30 cellular contexts compared by ENCODE assay signal in the genomic region with DNA sequence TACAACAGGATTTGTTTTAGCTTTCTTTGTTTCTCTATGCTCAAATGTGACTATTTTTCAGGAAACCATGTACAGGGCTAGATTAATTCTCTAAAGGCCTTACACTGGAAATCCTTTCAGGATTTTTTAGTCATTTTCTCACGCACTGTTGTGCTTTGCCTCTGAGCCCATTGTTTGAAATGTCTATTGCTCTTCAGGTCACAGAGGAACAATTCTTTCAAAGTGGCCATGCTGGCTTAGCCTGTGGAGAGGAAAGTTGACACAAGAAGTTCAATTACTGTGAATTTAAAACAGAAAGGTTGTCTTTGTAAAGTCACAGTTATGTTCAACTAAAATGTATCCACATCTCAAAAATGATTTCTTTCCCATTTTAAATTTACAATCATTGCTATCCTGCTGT.
"Had no signal": no experiment of that assay in that cellular context is flagged by ENCODE, and none has a peak within 500 bp of the region (broad histone marks: within the 10 kb centered on the region; RNA-seq: fewer than 3 reads in every experiment).

No MANE protein-coding gene starts in this region.

- H3K4me3 Mint-ChIP-seq: activated CD8-positive, alpha-beta memory T cell treated with anti-CD3 and anti-CD28 coated beads, Interleukin-2, amount 10 ng/mL, durations not matched to agents 7 days and 5 days; activated CD8-positive, alpha-beta T cell treated with anti-CD3 and anti-CD28 coated beads for 36 hours; activated naive CD4-positive, alpha-beta T cell treated with anti-CD3 and anti-CD28 coated beads, Interleukin-2, amount 50 U/mL, for 24 hours; activated naive CD8-positive, alpha-beta T cell treated with anti-CD3 and anti-CD28 coated beads, Interleukin-2, amount 50 U/mL, for 24 hours; effector memory CD8-positive, alpha-beta T cell; nephron; stimulated activated memory B cell treated with anti-CD40 and anti-IgM and Interleukin-4, amounts not matched to agents 10 μg/mL and 1 μg/mL and 100 μg/mL, for 72 hours; stimulated activated naive CD8-positive, alpha-beta T cell treated with anti-CD3 and anti-CD28 coated beads, Interleukin-15, amount 100 ng/mL, for 72 hours; type B pancreatic cell had no signal

- H3K4me1 ChIP-seq: parathyroid adenoma, psoas muscle, sigmoid colon, vagina had no signal

- DNase-seq: activated CD4-positive, alpha-beta T cell treated with anti-CD3 and anti-CD28 coated beads, Interleukin-2, amount 50 U/mL, for 1 hour; activated CD8-positive, alpha-beta memory T cell treated with anti-CD3 and anti-CD28 coated beads, Interleukin-2, amount 10 ng/mL, durations not matched to agents 7 days and 5 days; activated CD8-positive, alpha-beta T cell treated with anti-CD3 and anti-CD28 coated beads for 36 hours; activated naive CD8-positive, alpha-beta T cell treated with anti-CD3 and anti-CD28 coated beads, Interleukin-2, amount 50 U/mL, for 24 hours; activated T-cell treated with anti-CD3 and anti-CD28 coated beads, Interleukin-2, amount 50 U/mL, for 48 hours; amygdala; caudate nucleus; cortex of kidney; effector memory CD8-positive, alpha-beta T cell; foreskin fibroblast; head of caudate nucleus; hippocampal formation; left cardiac atrium; left ventricle myocardium superior; occipital lobe; psoas muscle; sigmoid colon; small intestine; stimulated activated CD4-positive, alpha-beta T cell treated with anti-CD3 and anti-CD28 coated beads, Interleukin-4, amount 100 ng/mL, for 4 hours; stimulated activated CD8-positive, alpha-beta memory T cell treated with anti-CD3 and anti-CD28 coated beads, Interleukin-4, amount 100 ng/mL, for 48 hours; stimulated activated naive CD8-positive, alpha-beta T cell treated with anti-CD3 and anti-CD28 coated beads, Interleukin-15, amount 100 ng/mL, for 72 hours; substantia nigra had no signal

- H3K27me3 ChIP-seq: sigmoid colon, vagina had no signal

- H3K79me2 ChIP-seq: parathyroid adenoma had no signal

- H3K27ac ChIP-seq: parathyroid adenoma, psoas muscle, sigmoid colon, vagina had no signal

- H3K36me3 Mint-ChIP-seq: activated naive CD4-positive, alpha-beta T cell treated with anti-CD3 and anti-CD28 coated beads, Interleukin-2, amount 50 U/mL, for 24 hours; stimulated activated memory B cell treated with anti-CD40 and anti-IgM and Interleukin-4, amounts not matched to agents 10 μg/mL and 1 μg/mL and 100 μg/mL, for 72 hours; type B pancreatic cell had no signal

- H3K27me3 Mint-ChIP-seq: activated CD8-positive, alpha-beta memory T cell treated with anti-CD3 and anti-CD28 coated beads, Interleukin-2, amount 10 ng/mL, durations not matched to agents 7 days and 5 days; activated CD8-positive, alpha-beta T cell treated with anti-CD3 and anti-CD28 coated beads for 36 hours; activated naive CD4-positive, alpha-beta T cell treated with anti-CD3 and anti-CD28 coated beads, Interleukin-2, amount 50 U/mL, for 24 hours; activated naive CD8-positive, alpha-beta T cell treated with anti-CD3 and anti-CD28 coated beads, Interleukin-2, amount 50 U/mL, for 24 hours; effector memory CD8-positive, alpha-beta T cell; stimulated activated memory B cell treated with anti-CD40 and anti-IgM and Interleukin-4, amounts not matched to agents 10 μg/mL and 1 μg/mL and 100 μg/mL, for 72 hours; stimulated activated naive CD8-positive, alpha-beta T cell treated with anti-CD3 and anti-CD28 coated beads, Interleukin-15, amount 100 ng/mL, for 72 hours; type B pancreatic cell had no signal

- H2AFZ ChIP-seq: parathyroid adenoma had no signal

- H3K4me1 Mint-ChIP-seq: activated CD8-positive, alpha-beta memory T cell treated with anti-CD3 and anti-CD28 coated beads, Interleukin-2, amount 10 ng/mL, durations not matched to agents 7 days and 5 days; activated naive CD4-positive, alpha-beta T cell treated with anti-CD3 and anti-CD28 coated beads, Interleukin-2, amount 50 U/mL, for 24 hours; activated naive CD8-positive, alpha-beta T cell treated with anti-CD3 and anti-CD28 coated beads, Interleukin-2, amount 50 U/mL, for 24 hours; nephron; stimulated activated memory B cell treated with anti-CD40 and anti-IgM and Interleukin-4, amounts not matched to agents 10 μg/mL and 1 μg/mL and 100 μg/mL, for 72 hours; stimulated activated naive CD8-positive, alpha-beta T cell treated with anti-CD3 and anti-CD28 coated beads, Interleukin-15, amount 100 ng/mL, for 72 hours had no signal

- H3K9me3 ChIP-seq: psoas muscle, sigmoid colon, vagina had no signal

- H3K4me3 ChIP-seq: psoas muscle, sigmoid colon, vagina had no signal

- H3K9ac ChIP-seq: parathyroid adenoma had no signal

- H3K27ac Mint-ChIP-seq: activated CD8-positive, alpha-beta memory T cell treated with anti-CD3 and anti-CD28 coated beads, Interleukin-2, amount 10 ng/mL, durations not matched to agents 7 days and 5 days; activated CD8-positive, alpha-beta T cell treated with anti-CD3 and anti-CD28 coated beads for 36 hours; activated naive CD4-positive, alpha-beta T cell treated with anti-CD3 and anti-CD28 coated beads, Interleukin-2, amount 50 U/mL, for 24 hours; activated naive CD8-positive, alpha-beta T cell treated with anti-CD3 and anti-CD28 coated beads, Interleukin-2, amount 50 U/mL, for 24 hours; activated T-helper 2 cell treated with anti-CD3 and anti-CD28 coated beads, Interferon-gamma antibody, Interleukin-2, Interleukin-4, amounts not matched to agents 10 μg/mL and 5 μg/mL and 100 μg/mL, durations not matched to agents 14 hours and 24 hours and 36 hours; effector memory CD8-positive, alpha-beta T cell; nephron; stimulated activated memory B cell treated with anti-CD40 and anti-IgM and Interleukin-4, amounts not matched to agents 10 μg/mL and 1 μg/mL and 100 μg/mL, for 72 hours; stimulated activated naive CD8-positive, alpha-beta T cell treated with anti-CD3 and anti-CD28 coated beads, Interleukin-15, amount 100 ng/mL, for 72 hours; type B pancreatic cell had no signal

- H3K36me3 ChIP-seq: sigmoid colon, vagina had no signal

- FAIRE-seq: keratinocyte, small intestine had no signal
